Comparison of ENCODE assay signal across 17 cellular contexts in genomic region chr10:48429309-48429708, GRCh38.
DNase-seq lines count a peak whose midpoint lies in the region; ATAC-seq, FAIRE-seq and TF ChIP-seq lines count a peak whose summit lies in the region.
"Had no signal": no experiment of that assay in that cellular context is flagged by ENCODE, and none has a peak within 500 bp of the region (broad histone marks: within the 10 kb centered on the region; RNA-seq: fewer than 3 reads in every experiment).

No MANE protein-coding gene starts in this region.

- TF ChIP-seq RAD21 in K562 (CRISPR knock-in tag; conservative IDR thresholded peaks at IDR 0.05 in 1 of 2, IDR thresholded peaks at IDR 0.05 in 1 of 2) = no peak

- H3K4me3 Mint-ChIP-seq in HFFc6 = no peak overlapping the region
- no peak overlapping the region for H3K4me3 Mint-ChIP-seq in stimulated activated memory B cell treated with anti-CD40 and anti-IgM and Interleukin-4, amounts not matched to agents 10 μg/mL and 1 μg/mL and 100 μg/mL, for 72 hours
- H3K4me3 Mint-ChIP-seq: B cell; CD4-positive, alpha-beta T cell; H9 had no signal

- H3K27ac ChIP-seq in K562 (ENCODE audit: extremely low read depth, low read depth, low read length) = no peak overlapping the region; the same call in 2 of the 3 replicates

- peaks cover 12% of the 10 kb centered on the region for H3K4me1 Mint-ChIP-seq in HFFc6 (ENCODE audit: low read depth)
- no peaks in the 10 kb centered on the region for H3K4me1 Mint-ChIP-seq in stimulated activated memory B cell treated with anti-CD40 and anti-IgM and Interleukin-4, amounts not matched to agents 10 μg/mL and 1 μg/mL and 100 μg/mL, for 72 hours
- H3K4me1 Mint-ChIP-seq: B cell, H9 had no signal

- intact Hi-C loops in K562 (cut with micrococcal nuclease) = no loop called here

- peaks cover 0 to 28% of the 10 kb centered on the region in 2 experiments; a peak in 4 of 5 replicates for H3K4me1 ChIP-seq in K562 (replicated peaks in 1 of 2; ENCODE audit: control insufficient read depth in 2 of 2, insufficient read depth in 2 of 2, low read length in 2 of 2)

- no peak for ATAC-seq in K562
- no peak for ATAC-seq in stimulated activated memory B cell treated with anti-CD40 and anti-IgM and Interleukin-4, amounts not matched to agents 10 μg/mL and 1 μg/mL and 100 μg/mL, for 72 hours

- FAIRE-seq in K562 (lab: Jason Lieb, UNC) = no peak
- FAIRE-seq: A204.1, GM19239 had no signal

- peaks cover 12% of the 10 kb centered on the region; the same call in 1 of the 3 replicates for H3K79me2 ChIP-seq in K562 (ENCODE audit: control insufficient read depth, insufficient read depth, low read length)

- no TSS peak for BruUV-seq in K562 (replicated peaks; lab: Mats Ljungman, UMichigan)

- WGBS in K562 (ENCODE audit: insufficient coverage, low coverage, missing lambda C conversion rate) = 97% methylated on average over 1 of the region's 1 CpG

- no peaks in the 10 kb centered on the region for H3K9me3 Mint-ChIP-seq in HFFc6
- no peaks in the 10 kb centered on the region for H3K9me3 Mint-ChIP-seq in stimulated activated memory B cell treated with anti-CD40 and anti-IgM and Interleukin-4, amounts not matched to agents 10 μg/mL and 1 μg/mL and 100 μg/mL, for 72 hours
- H3K9me3 Mint-ChIP-seq: CD4-positive, alpha-beta T cell; H9 had no signal

- TF ChIP-seq CTCF in HFFc6 (IDR thresholded peaks at IDR 0.05) (no peak), K562 (IDR thresholded peaks at IDR 0.05 in 2 of 3, conservative IDR thresholded peaks at IDR 0.05 in 1 of 3; ENCODE audit: insufficient read depth in 2 of 3, low read depth in 1 of 3, low read length in 3 of 3) (no peak)

- no peaks in the 10 kb centered on the region; the same call in 1 of the 2 replicates for H3K27me3 Mint-ChIP-seq in HFFc6 (ENCODE audit: insufficient read depth)
- H3K27me3 Mint-ChIP-seq in stimulated activated memory B cell treated with anti-CD40 and anti-IgM and Interleukin-4, amounts not matched to agents 10 μg/mL and 1 μg/mL and 100 μg/mL, for 72 hours = no peaks in the 10 kb centered on the region
- H3K27me3 Mint-ChIP-seq: B cell; CD4-positive, alpha-beta T cell had no signal

- no peaks in the 10 kb centered on the region for H3K9me3 ChIP-seq in K562 (replicated peaks; ENCODE audit: control insufficient read depth, insufficient read depth, low read depth, low read length)

- no peak for TF ChIP-seq POLR2A in K562 (conservative IDR thresholded peaks at IDR 0.05)

- TF ChIP-seq EP300 in K562 (IDR thresholded peaks at IDR 0.05; ENCODE audit: low read length) = no peak

- CTCF ChIA-PET in K562 (lab: Yijun Ruan, JAX; ENCODE audit: low intra/inter-chr PET ratio) = no interaction called here

- peaks cover 38% of the 10 kb centered on the region; the same call in 2 of the 3 replicates for H3K36me3 ChIP-seq in K562 (ENCODE audit: control insufficient read depth, insufficient read depth, low read length)

- H3K27ac Mint-ChIP-seq in HFFc6 = peak overlapping the region; percentile 17; the same call in 1 of the 2 replicates
- H3K27ac Mint-ChIP-seq in stimulated activated memory B cell treated with anti-CD40 and anti-IgM and Interleukin-4, amounts not matched to agents 10 μg/mL and 1 μg/mL and 100 μg/mL, for 72 hours = no peak overlapping the region
- H3K27ac Mint-ChIP-seq: B cell; CD4-positive, alpha-beta T cell; H9 had no signal

- H3K4me3 ChIP-seq in K562 = no peak overlapping the region

- H3K9me1 ChIP-seq in K562 (ENCODE audit: control insufficient read depth, insufficient read depth, low read length) = no peaks in the 10 kb centered on the region

- POLR2A ChIA-PET in K562 (lab: Yijun Ruan, JAX) = no interaction called here

- peaks cover 26% of the 10 kb centered on the region; the same call in 1 of the 2 replicates for H3K36me3 Mint-ChIP-seq in HFFc6 (ENCODE audit: low read depth)
- H3K36me3 Mint-ChIP-seq in stimulated activated memory B cell treated with anti-CD40 and anti-IgM and Interleukin-4, amounts not matched to agents 10 μg/mL and 1 μg/mL and 100 μg/mL, for 72 hours = peaks cover 48% of the 10 kb centered on the region

- H3K27me3 ChIP-seq in K562 (ENCODE audit: control insufficient read depth in 2 of 2, insufficient read depth in 2 of 2, low read length in 2 of 2) = no peaks in the 10 kb centered on the region

- no peak overlapping the region for H3K4me2 ChIP-seq in K562 (ENCODE audit: insufficient read depth, low read length)

- H4K20me1 ChIP-seq in K562 (replicated peaks; ENCODE audit: control insufficient read depth, insufficient read depth, low read length) = no peaks in the 10 kb centered on the region

- peak; percentile 60 for DNase-seq in D341Med (ENCODE audit: low spot score)
- no peak for DNase-seq in HFFc6
- DNase-seq in NCI-H69 (lab: John Stamatoyannopoulos, UW) = peak; percentile 51
- no peak for DNase-seq in K562 (ENCODE audit: extremely low read depth in 1 of 4, low spot score in 3 of 4)
- no peak for DNase-seq in NCI-H2107 (lab: John Stamatoyannopoulos, UW)
- DNase-seq in NCI-H128 (lab: John Stamatoyannopoulos, UW; ENCODE audit: unreplicated experiment) = no peak
- DNase-seq: C1 segment of cervical spinal cord; Calu3; CD4-positive, alpha-beta T cell; DMS153; GF-D8; GOT3; H9 had no signal

- no peak overlapping the region for H3K9ac ChIP-seq in K562 (ENCODE audit: insufficient read depth in 1 of 2, low read depth in 2 of 2, low read length in 2 of 2)

- in situ Hi-C loops in K562 (cut with MboI) = no loop called here

- H2AFZ ChIP-seq in K562 (ENCODE audit: low read depth, low read length) = no peak overlapping the region

TF ChIP-seq in K562, 482 proteins besides CTCF, POLR2A, EP300 and RAD21:
- TF ChIP-seq PRPF4 (IDR thresholded peaks at IDR 0.05; ENCODE audit: insufficient read depth, low read depth, low read length, poor library complexity, severe bottlenecking) (no peak), PBX2 (CRISPR knock-in tag; IDR thresholded peaks at IDR 0.05; ENCODE audit: low read depth) (no peak), PBX2 (tag; conservative IDR thresholded peaks at IDR 0.05; ENCODE audit: low read depth) (0 out of 2 replicates have a peak, but pooled peaks have one; percentile 29), THAP7 (CRISPR knock-in tag; IDR thresholded peaks at IDR 0.05) (no peak), ZFPM2 (CRISPR knock-in tag; IDR thresholded peaks at IDR 0.05) (no peak)

Comparison
In these comparisons a context has a peak if more than half of its experiments do, and no peak if none do; other contexts are left out.
1. DNase-seq: peak in D341Med (single experiment) and NCI-H69 (single experiment); none in HFFc6 (single experiment), K562 (0 of 4), NCI-H2107 (single experiment) and NCI-H128 (single experiment).